ENCODE assay signal across 1 cellular context in genomic region chrX:101057095-101057714, GRCh38.
TF ChIP-seq lines count a peak whose summit lies in the region.

No MANE protein-coding gene starts in this region.

TF ChIP-seq in endothelial cell of umbilical vein, 7 proteins besides CTCF, POLR2A, EP300 and RAD21:
- TF ChIP-seq MAX (IDR thresholded peaks at IDR 0.05; ENCODE audit: insufficient read depth, insufficient read length) (no peak), EZH2 (IDR thresholded peaks at IDR 0.05; ENCODE audit: borderline replicate concordance, low read depth, low read length, severe bottlenecking) (no peak), POLR2AphosphoS5 (IDR thresholded peaks at IDR 0.05; ENCODE audit: insufficient read depth, low read depth, low read length) (peak; percentile 46), JUN (IDR thresholded peaks at IDR 0.05; ENCODE audit: borderline replicate concordance, insufficient read depth, insufficient read length, low read depth) (peak; percentile 87), MYC (IDR thresholded peaks at IDR 0.05; ENCODE audit: low read depth, low read length) (no peak), GATA2 (IDR thresholded peaks at IDR 0.05; ENCODE audit: insufficient read depth, insufficient read length, low read depth, low read length) (peak; percentile 95), FOS (IDR thresholded peaks at IDR 0.05; ENCODE audit: borderline replicate concordance, insufficient read depth, low read length) (peak; percentile 83)
